ENCODE assay signal across 17 cellular contexts in genomic region chr3:131591394-131591990, GRCh38.
DNase-seq lines count a peak whose midpoint lies in the region; ATAC-seq, FAIRE-seq and TF ChIP-seq lines count a peak whose summit lies in the region.
"Had no signal": no experiment of that assay in that cellular context is flagged by ENCODE, and none has a peak within 500 bp of the region (broad histone marks: within the 10 kb centered on the region; RNA-seq: fewer than 3 reads in every experiment).

No MANE protein-coding gene starts in this region.

- H3K4me3 Mint-ChIP-seq in mesothelial cell of epicardium: no peak overlapping the region
- H3K4me3 Mint-ChIP-seq: CD4-positive, alpha-beta memory T cell; central memory CD8-positive, alpha-beta T cell; neural crest cell; stimulated activated effector memory CD8-positive, alpha-beta T cell treated with anti-CD3 and anti-CD28 coated beads, Interleukin-12 subunit alpha, Interleukin-12 subunit beta, amount 100 ng/mL, for 72 hours had no signal

- H3K36me3 ChIP-seq in bronchial epithelial cell (ENCODE audit: control insufficient read depth, insufficient read depth, low read length): no peaks in the 10 kb centered on the region
- H3K36me3 ChIP-seq in spleen: no peaks in the 10 kb centered on the region
- H3K36me3 ChIP-seq: esophagus muscularis mucosa had no signal

- H3K4me3 ChIP-seq in AG09309 (ENCODE audit: control insufficient read depth, low read depth, low read length) (no peak overlapping the region), bronchial epithelial cell (ENCODE audit: low read depth, low read length) (no peak overlapping the region), spleen (no peak overlapping the region)
- H3K4me3 ChIP-seq: esophagus muscularis mucosa had no signal

- peaks cover 18% of the 10 kb centered on the region for H3K27me3 Mint-ChIP-seq in mesothelial cell of epicardium (ENCODE audit: low read depth)

- TF ChIP-seq POLR2A in spleen (IDR thresholded peaks at IDR 0.05): no peak

- intact Hi-C loops in spleen (cut with DNase I; ENCODE audit: low total_unique reads): no loop called here

- H3K9me3 Mint-ChIP-seq in mesothelial cell of epicardium: peaks cover 3% of the 10 kb centered on the region
- H3K9me3 Mint-ChIP-seq: CD4-positive, alpha-beta memory T cell; central memory CD8-positive, alpha-beta T cell; stimulated activated effector memory CD8-positive, alpha-beta T cell treated with anti-CD3 and anti-CD28 coated beads, Interleukin-12 subunit alpha, Interleukin-12 subunit beta, amount 100 ng/mL, for 72 hours had no signal

- H3K9me3 ChIP-seq in spleen: no peaks in the 10 kb centered on the region
- H3K9me3 ChIP-seq: esophagus muscularis mucosa had no signal

- DNase-seq in AG09309 (ENCODE audit: low read depth) (peak; percentile 1), HS-5 (ENCODE audit: low read depth) (peak; percentile 59), bronchial epithelial cell (ENCODE audit: low read depth) (peak; percentile 20), mesothelial cell of epicardium (ENCODE audit: low spot score in 2 of 2, unreplicated experiment in 2 of 2) (peak in 1 of 2 experiments; percentile 41), spleen (no peak)
- no peak for DNase-seq in activated effector memory CD4-positive, alpha-beta T cell treated with Interleukin-2 at 50 U/mL for 16 hours
- DNase-seq: activated T-cell treated with anti-CD3 and anti-CD28 coated beads, Interleukin-2, amount 50 U/mL, for 48 hours; CD4-positive, alpha-beta memory T cell; Karpas-422; NCI-H2227 treated with DMSO at 0.1 percent for 48 hours; RPMI8226 had no signal

- H3K4me1 Mint-ChIP-seq in mesothelial cell of epicardium: peaks cover 13% of the 10 kb centered on the region
- H3K4me1 Mint-ChIP-seq: CD4-positive, alpha-beta memory T cell; central memory CD8-positive, alpha-beta T cell; stimulated activated effector memory CD8-positive, alpha-beta T cell treated with anti-CD3 and anti-CD28 coated beads, Interleukin-12 subunit alpha, Interleukin-12 subunit beta, amount 100 ng/mL, for 72 hours had no signal

- ATAC-seq in GM19463 (IDR thresholded peaks at IDR 0.05; ENCODE audit: unreplicated experiment) (no peak), GM18873 (IDR thresholded peaks at IDR 0.05; ENCODE audit: low FRiP score, unreplicated experiment) (no peak)
- ATAC-seq: stimulated activated effector memory CD8-positive, alpha-beta T cell treated with anti-CD3 and anti-CD28 coated beads, Interleukin-12 subunit alpha, Interleukin-12 subunit beta, amount 100 ng/mL, for 72 hours had no signal

- TF ChIP-seq CTCF in AG09309 (IDR thresholded peaks at IDR 0.05; ENCODE audit: control insufficient read depth, insufficient read depth, low read depth, low read length, missing control alignments): no peak
- TF ChIP-seq CTCF in bronchial epithelial cell (IDR thresholded peaks at IDR 0.05; ENCODE audit: insufficient read depth, low read length, severe bottlenecking): no peak
- TF ChIP-seq CTCF in mesothelial cell of epicardium (IDR thresholded peaks at IDR 0.05; ENCODE audit: unreplicated experiment): no peak
- TF ChIP-seq CTCF in spleen (IDR thresholded peaks at IDR 0.05 in 8 of 11, conservative IDR thresholded peaks at IDR 0.05 in 3 of 11): no peak

- no peak overlapping the region for H3K27ac ChIP-seq in spleen
- H3K27ac ChIP-seq: esophagus muscularis mucosa had no signal

- H3K36me3 Mint-ChIP-seq in mesothelial cell of epicardium: no peaks in the 10 kb centered on the region
- H3K36me3 Mint-ChIP-seq: CD4-positive, alpha-beta memory T cell; stimulated activated effector memory CD8-positive, alpha-beta T cell treated with anti-CD3 and anti-CD28 coated beads, Interleukin-12 subunit alpha, Interleukin-12 subunit beta, amount 100 ng/mL, for 72 hours had no signal

- H3K27me3 ChIP-seq in bronchial epithelial cell (ENCODE audit: control insufficient read depth, insufficient read depth, low read length): no peaks in the 10 kb centered on the region
- no peaks in the 10 kb centered on the region for H3K27me3 ChIP-seq in spleen (replicated peaks in 1 of 7)
- H3K27me3 ChIP-seq: esophagus muscularis mucosa had no signal

- H3K4me1 ChIP-seq in spleen: no peaks in the 10 kb centered on the region
- H3K4me1 ChIP-seq: esophagus muscularis mucosa had no signal

- 69 to 89% (median 73%) methylated on average over 1 of the region's 1 CpG for WGBS in spleen, 5 donors

- peak overlapping the region; percentile 20 for H3K27ac Mint-ChIP-seq in mesothelial cell of epicardium
- H3K27ac Mint-ChIP-seq: CD4-positive, alpha-beta memory T cell; stimulated activated effector memory CD8-positive, alpha-beta T cell treated with anti-CD3 and anti-CD28 coated beads, Interleukin-12 subunit alpha, Interleukin-12 subunit beta, amount 100 ng/mL, for 72 hours had no signal

- no peak for FAIRE-seq in bronchial epithelial cell (lab: Jason Lieb, UNC)

Comparison
In these comparisons a context has a peak if more than half of its experiments do, and no peak if none do; other contexts are left out.
1. DNase-seq: peak in AG09309 (single experiment), HS-5 (single experiment) and bronchial epithelial cell (single experiment); none in spleen (single experiment) and activated effector memory CD4-positive, alpha-beta T cell treated with Interleukin-2 at 50 U/mL for 16 hours (single experiment).